ENCODE assay signal across 8 cellular contexts in the genomic region with DNA sequence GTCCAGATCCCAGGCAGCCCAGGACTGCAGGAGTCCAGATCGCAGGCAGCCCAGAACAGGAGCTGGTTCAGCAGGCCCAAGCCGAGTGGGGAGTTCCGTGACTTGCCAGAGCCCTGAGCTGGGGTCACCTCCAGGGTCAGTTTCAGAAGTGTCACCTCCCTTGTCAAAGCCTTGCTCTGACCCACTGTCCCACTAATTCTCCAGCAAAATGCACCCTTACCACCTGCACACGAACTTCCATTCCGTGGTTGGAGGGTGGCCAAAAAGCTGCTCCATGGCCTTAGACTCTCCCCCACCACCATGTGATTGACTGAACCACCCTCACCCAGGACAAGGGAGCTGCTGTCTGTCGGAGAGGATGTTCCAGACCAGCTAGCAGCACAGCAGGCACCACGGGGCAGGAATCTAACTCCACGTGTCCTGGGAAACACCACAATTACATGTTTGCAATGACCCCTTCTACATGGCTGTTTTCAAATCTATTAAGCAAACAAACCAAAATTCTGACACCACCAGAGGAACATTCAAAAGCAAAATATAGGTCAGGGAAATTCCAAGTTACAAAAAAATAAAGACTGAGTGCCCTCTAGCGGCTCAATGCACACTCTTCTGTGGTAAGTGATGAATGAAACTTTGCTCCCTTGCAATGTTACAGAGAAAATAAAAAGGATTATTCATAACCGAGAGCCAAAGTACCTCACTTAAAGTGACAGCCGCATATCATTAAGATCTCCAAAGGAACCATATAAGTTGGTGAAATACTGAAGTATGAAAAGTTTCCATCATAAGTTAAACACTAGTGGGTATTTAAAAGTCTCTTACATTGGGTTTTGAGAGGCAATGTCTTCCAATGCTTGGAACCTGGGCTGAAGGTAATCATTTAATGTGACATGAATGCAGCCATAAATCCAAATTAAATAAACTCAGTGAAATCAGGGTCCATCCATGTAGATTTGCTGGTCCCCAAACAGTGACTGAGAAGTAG.
A peak's percentile ranks its signal among the peaks of the same experiment; 100 is the strongest.
DNase-seq lines count a peak whose midpoint lies in the region; ATAC-seq and TF ChIP-seq lines count a peak whose summit lies in the region.

No MANE protein-coding gene starts in this region.

- no peak overlapping the region for H3K27ac Mint-ChIP-seq in activated T-cell treated with anti-CD3 and anti-CD28 coated beads, Interleukin-2, amount 50 U/mL, for 24 hours
- H3K27ac Mint-ChIP-seq in activated T-helper 2 cell treated with anti-CD3 and anti-CD28 coated beads, Interferon-gamma antibody, Interleukin-2, Interleukin-4, amounts not matched to agents 10 μg/mL and 5 μg/mL and 100 μg/mL, durations not matched to agents 14 hours and 24 hours and 36 hours: peak overlapping the region; percentile 47

- H3K36me3 ChIP-seq in prostate gland: no peaks in the 10 kb centered on the region

- peaks cover 7% of the 10 kb centered on the region for H3K4me1 Mint-ChIP-seq in activated T-cell treated with anti-CD3 and anti-CD28 coated beads, Interleukin-2, amount 50 U/mL, for 24 hours (ENCODE audit: low read depth)
- H3K4me1 Mint-ChIP-seq in activated T-helper 2 cell treated with anti-CD3 and anti-CD28 coated beads, Interferon-gamma antibody, Interleukin-2, Interleukin-4, amounts not matched to agents 10 μg/mL and 5 μg/mL and 100 μg/mL, durations not matched to agents 14 hours and 24 hours and 36 hours (ENCODE audit: low read depth): peaks cover 5% of the 10 kb centered on the region

- no peaks in the 10 kb centered on the region for H3K9me3 ChIP-seq in prostate gland

- no peaks in the 10 kb centered on the region for H3K36me3 Mint-ChIP-seq in activated T-cell treated with anti-CD3 and anti-CD28 coated beads, Interleukin-2, amount 50 U/mL, for 24 hours (ENCODE audit: low read depth)
- H3K36me3 Mint-ChIP-seq in activated T-helper 2 cell treated with anti-CD3 and anti-CD28 coated beads, Interferon-gamma antibody, Interleukin-2, Interleukin-4, amounts not matched to agents 10 μg/mL and 5 μg/mL and 100 μg/mL, durations not matched to agents 14 hours and 24 hours and 36 hours (ENCODE audit: low read depth): no peaks in the 10 kb centered on the region

- no peak for TF ChIP-seq POLR2A in prostate gland (IDR thresholded peaks at IDR 0.05)

- peak; percentile 16 to 66 (median 40) for TF ChIP-seq CTCF in prostate gland (IDR thresholded peaks at IDR 0.05)

- ATAC-seq in GM18517 (IDR thresholded peaks at IDR 0.05; ENCODE audit: unreplicated experiment): no peak

- WGBS in prostate gland: 38% methylated on average over 11 of the region's 11 CpGs

- no peaks in the 10 kb centered on the region for H3K9me3 Mint-ChIP-seq in activated T-cell treated with anti-CD3 and anti-CD28 coated beads, Interleukin-2, amount 50 U/mL, for 24 hours
- H3K9me3 Mint-ChIP-seq in activated T-helper 2 cell treated with anti-CD3 and anti-CD28 coated beads, Interferon-gamma antibody, Interleukin-2, Interleukin-4, amounts not matched to agents 10 μg/mL and 5 μg/mL and 100 μg/mL, durations not matched to agents 14 hours and 24 hours and 36 hours: no peaks in the 10 kb centered on the region

- no peaks in the 10 kb centered on the region for H3K27me3 Mint-ChIP-seq in activated T-cell treated with anti-CD3 and anti-CD28 coated beads, Interleukin-2, amount 50 U/mL, for 24 hours
- no peaks in the 10 kb centered on the region for H3K27me3 Mint-ChIP-seq in activated T-helper 2 cell treated with anti-CD3 and anti-CD28 coated beads, Interferon-gamma antibody, Interleukin-2, Interleukin-4, amounts not matched to agents 10 μg/mL and 5 μg/mL and 100 μg/mL, durations not matched to agents 14 hours and 24 hours and 36 hours (ENCODE audit: low read depth)

- peak; percentile 16 for DNase-seq in activated T-cell treated with anti-CD3 and anti-CD28 coated beads for 24 hours (ENCODE audit: low read depth)
- no peak for DNase-seq in activated T-cell treated with anti-CD3 and anti-CD28 coated beads, Interleukin-2, amount 50 U/mL, for 24 hours
- DNase-seq in NCI-H1694 treated with DMSO at 0.1 percent for 48 hours (lab: John Stamatoyannopoulos, UW): peak; percentile 1
- no peak for DNase-seq in activated T-helper 2 cell treated with anti-CD3 and anti-CD28 coated beads, Interferon-gamma antibody, Interleukin-2, Interleukin-4, amounts not matched to agents 10 μg/mL and 5 μg/mL and 100 μg/mL, durations not matched to agents 14 hours and 24 hours and 36 hours (ENCODE audit: low spot score)
- peak; percentile 67 for DNase-seq in globus pallidus (ENCODE audit: low spot score)
- no peak for DNase-seq in prostate gland (ENCODE audit: low spot score)
- DNase-seq in effector CD8-positive, alpha-beta T cell (lab: John Stamatoyannopoulos, UW): no peak

- H3K27me3 ChIP-seq in prostate gland (replicated peaks; ENCODE audit: insufficient read depth): no peaks in the 10 kb centered on the region

- H3K4me3 Mint-ChIP-seq in activated T-cell treated with anti-CD3 and anti-CD28 coated beads, Interleukin-2, amount 50 U/mL, for 24 hours: no peak overlapping the region
- no peak overlapping the region for H3K4me3 Mint-ChIP-seq in activated T-helper 2 cell treated with anti-CD3 and anti-CD28 coated beads, Interferon-gamma antibody, Interleukin-2, Interleukin-4, amounts not matched to agents 10 μg/mL and 5 μg/mL and 100 μg/mL, durations not matched to agents 14 hours and 24 hours and 36 hours (ENCODE audit: low read depth)

- H3K4me3 ChIP-seq in prostate gland: no peak overlapping the region

- intact Hi-C loops in activated T-helper 2 cell treated with anti-CD3 and anti-CD28 coated beads, Interferon-gamma antibody, Interleukin-2, Interleukin-4, amounts not matched to agents 10 μg/mL and 5 μg/mL and 100 μg/mL, durations not matched to agents 14 hours and 24 hours and 36 hours (cut with micrococcal nuclease): loop anchor here (1.0 to 5.0 kb wide), 3 partner anchors 35 to 59 kb away; no protein-coding TSS in a partner anchor
- intact Hi-C loops in prostate gland (cut with DNase I): loop anchor here (5.0 kb wide), 2 partner anchors 409 to 1259 kb away; no protein-coding TSS in a partner anchor

- H3K27ac ChIP-seq in prostate gland: no peak overlapping the region

- H3K4me1 ChIP-seq in prostate gland (replicated peaks): no peaks in the 10 kb centered on the region

Comparison
In these comparisons a context has a peak if more than half of its experiments do, and no peak if none do; other contexts are left out.
1. DNase-seq: peak in activated T-cell treated with anti-CD3 and anti-CD28 coated beads for 24 hours (single experiment), NCI-H1694 treated with DMSO at 0.1 percent for 48 hours (single experiment) and globus pallidus (single experiment); none in activated T-cell treated with anti-CD3 and anti-CD28 coated beads, Interleukin-2, amount 50 U/mL, for 24 hours (single experiment), activated T-helper 2 cell treated with anti-CD3 and anti-CD28 coated beads, Interferon-gamma antibody, Interleukin-2, Interleukin-4, amounts not matched to agents 10 μg/mL and 5 μg/mL and 100 μg/mL, durations not matched to agents 14 hours and 24 hours and 36 hours (single experiment), prostate gland (single experiment) and effector CD8-positive, alpha-beta T cell (single experiment).